26 cellular contexts compared by ENCODE assay signal in genomic region chr2:140262908-140263307, GRCh38.
"Had no signal": no experiment of that assay in that cellular context is flagged by ENCODE, and none has a peak within 500 bp of the region (broad histone marks: within the 10 kb centered on the region; RNA-seq: fewer than 3 reads in every experiment).

No MANE protein-coding gene starts in this region.

- H3K4me1 ChIP-seq: stomach, suprapubic skin, testis, thyroid gland, tibial artery, tibial nerve, transverse colon, upper lobe of left lung, upper lobe of right lung, uterus, vagina had no signal

- DNase-seq: stimulated activated CD4-positive, alpha-beta T cell treated with anti-CD3 and anti-CD28 coated beads, Interleukin-2, amount 100 ng/mL, for 48 hours; stimulated activated CD4-positive, alpha-beta T cell treated with anti-CD3 and anti-CD28 coated beads, Interleukin-4, amount 100 ng/mL, for 1 hour; stimulated activated CD4-positive, alpha-beta T cell treated with anti-CD3 and anti-CD28 coated beads, Interleukin-4, amount 100 ng/mL, for 24 hours; stimulated activated CD4-positive, alpha-beta T cell treated with anti-CD3 and anti-CD28 coated beads, Interleukin-4, amount 100 ng/mL, for 4 hours; stimulated activated CD8-positive, alpha-beta memory T cell treated with anti-CD3 and anti-CD28 coated beads, Interleukin-4, amount 100 ng/mL, for 48 hours; stimulated activated naive B cell treated with anti-CD40 and anti-IgM and Interleukin-4, amounts not matched to agents 10 μg/mL and 1 μg/mL and 100 μg/mL, for 72 hours; stimulated activated naive CD4-positive, alpha-beta T cell; stimulated activated naive CD4-positive, alpha-beta T cell treated with Interleukin-2 at 50 U/mL for 16 hours; stimulated activated naive CD8-positive, alpha-beta T cell treated with anti-CD3 and anti-CD28 coated beads, Interleukin-15, amount 100 ng/mL, for 72 hours; stimulated activated naive CD8-positive, alpha-beta T cell treated with anti-CD3 and anti-CD28 coated beads, Interleukin-15, Interleukin-2, amounts not matched to agents 100 U/mL and 50 U/mL, for 24 hours; stomach; substantia nigra; testis; thyroid gland; tibial artery; transverse colon; trophoblast cell; upper lobe of left lung; upper lobe of right lung; uterus had no signal

- H3K9me3 ChIP-seq: stomach, suprapubic skin, testis, thoracic aorta, thyroid gland, tibial artery, tibial nerve, transverse colon, upper lobe of left lung, upper lobe of right lung, uterus, vagina had no signal

- H3K27ac ChIP-seq: stomach, suprapubic skin, testis, thoracic aorta, thyroid gland, tibial artery, tibial nerve, transverse colon, upper lobe of left lung, upper lobe of right lung, uterus, vagina had no signal

- H3K4me3 ChIP-seq: stomach, suprapubic skin, testis, thoracic aorta, thyroid gland, tibial artery, tibial nerve, transverse colon, upper lobe of left lung, upper lobe of right lung, uterus, vagina had no signal

- ATAC-seq: stimulated activated effector memory CD8-positive, alpha-beta T cell treated with anti-CD3 and anti-CD28 coated beads, Interleukin-12 subunit alpha, Interleukin-12 subunit beta, amount 100 ng/mL, for 72 hours; stimulated activated memory B cell treated with anti-CD40 and anti-IgM and Interleukin-4, amounts not matched to agents 10 μg/mL and 1 μg/mL and 100 μg/mL, for 72 hours; stimulated activated naive B cell treated with anti-CD40 and anti-IgM and Interleukin-4, amounts not matched to agents 10 μg/mL and 1 μg/mL and 100 μg/mL, for 72 hours; stimulated activated naive CD8-positive, alpha-beta T cell treated with anti-CD3 and anti-CD28 coated beads, Interleukin-15, amount 100 ng/mL, for 72 hours; stimulated activated naive CD8-positive, alpha-beta T cell treated with anti-CD3 and anti-CD28 coated beads, Interleukin-15, Interleukin-2, amounts not matched to agents 100 U/mL and 50 U/mL, for 24 hours; upper lobe of right lung had no signal

- H3K27me3 ChIP-seq: stomach, suprapubic skin, testis, thyroid gland, tibial artery, tibial nerve, transverse colon, upper lobe of left lung, upper lobe of right lung, uterus, vagina had no signal

- H3K36me3 ChIP-seq: stomach, suprapubic skin, thoracic aorta, thyroid gland, tibial artery, tibial nerve, transverse colon, upper lobe of left lung, upper lobe of right lung, uterus, vagina had no signal
